Comparison of ENCODE assay signal across 10 cellular contexts in the genomic region with DNA sequence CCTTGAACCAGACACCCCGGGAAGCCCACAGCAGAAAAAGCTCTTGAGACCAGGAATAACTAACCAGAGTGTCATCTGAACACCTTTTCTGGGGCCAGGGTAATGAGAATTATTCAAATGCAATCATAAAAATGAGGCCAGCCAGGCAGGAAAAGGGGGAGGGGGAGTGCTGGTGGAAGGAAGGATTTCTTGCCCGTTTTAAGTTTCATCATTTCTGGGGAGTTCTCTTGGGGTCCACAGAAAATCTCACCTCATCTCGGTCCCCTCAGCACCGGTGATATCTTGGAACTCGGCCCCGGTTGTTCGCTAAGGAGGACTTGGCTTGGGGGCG. TPM values are rescaled to one million over a fixed set of nuclear protein-coding genes. Genes with fewer than 3 reads are reported as not detected.
A peak's percentile ranks its signal among the peaks of the same experiment; 100 is the strongest.
DNase-seq lines count a peak whose midpoint lies in the region; ATAC-seq, FAIRE-seq and TF ChIP-seq lines count a peak whose summit lies in the region.
"Had no signal": no experiment of that assay in that cellular context is flagged by ENCODE, and none has a peak within 500 bp of the region (broad histone marks: within the 10 kb centered on the region; RNA-seq: fewer than 3 reads in every experiment).

No MANE protein-coding gene starts in this region.

- peaks cover 4 to 39% of the 10 kb centered on the region in 2 donors for H3K4me1 ChIP-seq in right atrium auricular region
- no peaks in the 10 kb centered on the region for H3K4me1 ChIP-seq in uterus
- peaks cover 18% of the 10 kb centered on the region for H3K4me1 ChIP-seq in effector memory CD4-positive, alpha-beta T cell (ENCODE audit: control insufficient read depth, insufficient read depth, low read length, poor library complexity, severe bottlenecking)

- H3K36me3 Mint-ChIP-seq in central memory CD8-positive, alpha-beta T cell (ENCODE audit: insufficient read depth) = peaks cover 2% of the 10 kb centered on the region
- peaks cover 0 to 8% (median 2%) of the 10 kb centered on the region in 3 donors for H3K36me3 Mint-ChIP-seq in naive thymus-derived CD8-positive, alpha-beta T cell

- ATAC-seq in central memory CD8-positive, alpha-beta T cell (replicated peaks; ENCODE audit: extremely low read depth, poor library complexity, severe bottlenecking) = no peak
- ATAC-seq in naive thymus-derived CD8-positive, alpha-beta T cell = no peak
- ATAC-seq in HG03108 (IDR thresholded peaks at IDR 0.05; ENCODE audit: unreplicated experiment) = no peak

- POLR2A ChIA-PET in naive thymus-derived CD8-positive, alpha-beta T cell (lab: Charles Lee) = no interaction called here

- intact Hi-C loops in cardiac septum (cut with DNase I) (loop anchor here (1.0 to 5.0 kb wide), 3 partner anchors 58 to 241 kb away; no protein-coding TSS in a partner anchor), uterus (cut with DNase I; ENCODE audit: low total_unique reads) (no loop called here)

- no peak for TF ChIP-seq POLR2A in uterus (IDR thresholded peaks at IDR 0.05)
- TF ChIP-seq POLR2A in GM12891 (IDR thresholded peaks at IDR 0.05; ENCODE audit: low read depth, low read length) = no peak

- H3K27me3 Mint-ChIP-seq in central memory CD8-positive, alpha-beta T cell = peaks cover 99% of the 10 kb centered on the region
- peaks cover 20 to 81% (median 58%) of the 10 kb centered on the region in 5 donors for H3K27me3 Mint-ChIP-seq in naive thymus-derived CD8-positive, alpha-beta T cell

- H3K27me3 ChIP-seq in right atrium auricular region (no peaks in the 10 kb centered on the region), uterus (no peaks in the 10 kb centered on the region)
- peaks cover 35% of the 10 kb centered on the region for H3K27me3 ChIP-seq in effector memory CD4-positive, alpha-beta T cell (replicated peaks; ENCODE audit: control insufficient read depth, insufficient read depth, low read length, poor library complexity, severe bottlenecking)

- peak overlapping the region; percentile 29 for H3K4me3 Mint-ChIP-seq in central memory CD8-positive, alpha-beta T cell
- peak overlapping the region; percentile 54 to 100 (median 73) for H3K4me3 Mint-ChIP-seq in naive thymus-derived CD8-positive, alpha-beta T cell

- no peaks in the 10 kb centered on the region for H3K36me3 ChIP-seq in right atrium auricular region
- H3K36me3 ChIP-seq in uterus = no peaks in the 10 kb centered on the region
- no peaks in the 10 kb centered on the region for H3K36me3 ChIP-seq in effector memory CD4-positive, alpha-beta T cell (ENCODE audit: control insufficient read depth, insufficient read depth, low read length)

- H3K27ac Mint-ChIP-seq in central memory CD8-positive, alpha-beta T cell (ENCODE audit: low read depth) = no peak overlapping the region
- H3K27ac Mint-ChIP-seq in naive thymus-derived CD8-positive, alpha-beta T cell = peak overlapping the region in 4 of 10 donors; percentile 22 to 79 (median 48)

- peaks cover 18% of the 10 kb centered on the region for H3K4me1 Mint-ChIP-seq in central memory CD8-positive, alpha-beta T cell
- peaks cover 12 to 40% (median 16%) of the 10 kb centered on the region in 4 donors for H3K4me1 Mint-ChIP-seq in naive thymus-derived CD8-positive, alpha-beta T cell

- no peak for TF ChIP-seq CTCF in right atrium auricular region (IDR thresholded peaks at IDR 0.05)
- no peak for TF ChIP-seq CTCF in uterus (IDR thresholded peaks at IDR 0.05)

- H3K9me3 ChIP-seq in right atrium auricular region = no peaks in the 10 kb centered on the region
- H3K9me3 ChIP-seq in uterus = no peaks in the 10 kb centered on the region
- no peaks in the 10 kb centered on the region for H3K9me3 ChIP-seq in effector memory CD4-positive, alpha-beta T cell (ENCODE audit: control insufficient read depth, low read length)

- no peaks in the 10 kb centered on the region for H3K9me3 Mint-ChIP-seq in central memory CD8-positive, alpha-beta T cell
- no peaks in the 10 kb centered on the region for H3K9me3 Mint-ChIP-seq in naive thymus-derived CD8-positive, alpha-beta T cell

- H3K4me3 ChIP-seq in right atrium auricular region (peak overlapping the region; percentile 54 to 71), uterus (peak overlapping the region; percentile 55 to 83)
- H3K4me3 ChIP-seq in effector memory CD4-positive, alpha-beta T cell (ENCODE audit: insufficient read depth, low read depth, low read length, poor library complexity, severe bottlenecking) = no peak overlapping the region

- H3K27ac ChIP-seq in right atrium auricular region = peak overlapping the region; percentile 87 to 90
- peak overlapping the region; percentile 79 to 91 for H3K27ac ChIP-seq in uterus
- H3K27ac ChIP-seq in effector memory CD4-positive, alpha-beta T cell (ENCODE audit: insufficient read depth, low read length, poor library complexity, severe bottlenecking) = no peak overlapping the region

- FAIRE-seq in GM12891 (lab: Jason Lieb, UNC) = no peak
- FAIRE-seq: bronchial epithelial cell had no signal

- DNase-seq in right atrium auricular region (ENCODE audit: low spot score) (no peak), cardiac septum (ENCODE audit: low spot score) (no peak), uterus (no peak), GM12891 (ENCODE audit: insufficient read length, low spot score) (no peak)
- DNase-seq in central memory CD8-positive, alpha-beta T cell (ENCODE audit: low spot score in 2 of 2) = no peak
- DNase-seq in naive thymus-derived CD8-positive, alpha-beta T cell = no peak
- no peak for DNase-seq in effector memory CD4-positive, alpha-beta T cell

TF ChIP-seq in GM12891, 5 proteins besides CTCF, POLR2A, EP300 and RAD21:
- TF ChIP-seq POU2F2 (IDR thresholded peaks at IDR 0.05; ENCODE audit: low read depth, low read length) = no peak
- no peak for TF ChIP-seq SPI1 (IDR thresholded peaks at IDR 0.05; ENCODE audit: low read depth, low read length)
- no peak for TF ChIP-seq POLR2AphosphoS5 (IDR thresholded peaks at IDR 0.05; ENCODE audit: low read depth, low read length)
- TF ChIP-seq PAX5 (IDR thresholded peaks at IDR 0.05; ENCODE audit: insufficient read depth, low read length, severe bottlenecking) = no peak
- TF ChIP-seq TAF1 (IDR thresholded peaks at IDR 0.05; ENCODE audit: low read depth, low read length) = no peak

RNA-seq across cellular contexts. Expression of a gene that starts 0.5 kb away (rescaled TPM):
- total RNA-seq in right atrium auricular region = 1 to 10 TPM; 5.5 to 6.9 TPM
- 7.1 TPM for total RNA-seq in cardiac septum
- total RNA-seq in naive thymus-derived CD8-positive, alpha-beta T cell = not detected
- not detected for polyA plus RNA-seq in naive thymus-derived CD8-positive, alpha-beta T cell
- total RNA-seq in uterus = 10 to 100 TPM in 1 of 4 donors, 1 to 10 TPM in 2, under 1 TPM in 1; 0.29 to 22.7 (median 3.3) TPM
- not detected for polyA plus RNA-seq in GM12891 (2012; ENCODE audit: low read depth, missing spikeins)
- total RNA-seq: bronchial epithelial cell; T-helper 1 cell treated with Interleukin-12 subunit alpha and Interleukin-12 subunit beta and Interleukin-4 antibody, amounts not matched to agents 30 ng/mL and 1 ng/mL, for 36 hours had no signal

RNA-seq across cellular contexts. Expression of a gene that starts 52.6 kb away (rescaled TPM):
- 10 to 100 TPM in 1 of 2 donors, 1 to 10 TPM in 1; 8.3 to 15.3 TPM for total RNA-seq in right atrium auricular region
- total RNA-seq in cardiac septum = 8.7 TPM
- 10 to 100 TPM; 12.2 to 13.7 TPM for total RNA-seq in naive thymus-derived CD8-positive, alpha-beta T cell
- polyA plus RNA-seq in naive thymus-derived CD8-positive, alpha-beta T cell = 10 to 100 TPM; 30.0 to 40.1 (median 35.3) TPM
- 10 to 100 TPM in 2 of 4 donors, 1 to 10 TPM in 2; 3.2 to 45.9 (median 12.0) TPM for total RNA-seq in uterus
- polyA plus RNA-seq in GM12891 (2012; ENCODE audit: low read depth, missing spikeins) = 19.0 TPM
